In genomic region chr1:23126801-23127200, GRCh38 we compare ENCODE assay signal across 19 cellular contexts. TPM values are rescaled to one million over a fixed set of nuclear protein-coding genes. Genes with fewer than 3 reads are reported as not detected.
DNase-seq lines count a peak whose midpoint lies in the region; ATAC-seq, FAIRE-seq and TF ChIP-seq lines count a peak whose summit lies in the region.
"Had no signal": no experiment of that assay in that cellular context is flagged by ENCODE, and none has a peak within 500 bp of the region (broad histone marks: within the 10 kb centered on the region; RNA-seq: fewer than 3 reads in every experiment).

No MANE protein-coding gene starts in this region.

- ATAC-seq in omental fat pad (ENCODE audit: low FRiP score) (no peak), GM19351 (IDR thresholded peaks at IDR 0.05; ENCODE audit: unreplicated experiment) (no peak)
- ATAC-seq: left lung had no signal

- TF ChIP-seq CTCF in MCF 10A (IDR thresholded peaks at IDR 0.05; ENCODE audit: unreplicated experiment) (no peak), breast epithelium (IDR thresholded peaks at IDR 0.05) (no peak), bronchial epithelial cell (IDR thresholded peaks at IDR 0.05; ENCODE audit: insufficient read depth, low read length, severe bottlenecking) (no peak), omental fat pad (IDR thresholded peaks at IDR 0.05) (no peak)

- peak; percentile 60 for DNase-seq in MCF 10A (ENCODE audit: unreplicated experiment)
- no peak for DNase-seq in breast epithelium (ENCODE audit: low spot score in 2 of 2)
- peak; percentile 97 for DNase-seq in bronchial epithelial cell (ENCODE audit: low read depth)
- peak; percentile 45 for DNase-seq in fibroblast of the conjunctiva (ENCODE audit: low read depth)
- DNase-seq in omental fat pad (ENCODE audit: low spot score), result no peak
- no peak for DNase-seq in NCI-H748 (lab: John Stamatoyannopoulos, UW; ENCODE audit: unreplicated experiment)
- DNase-seq in superior temporal gyrus (ENCODE audit: extremely low spot score), result no peak
- DNase-seq: activated B cell treated with CpG ODN at 0.5 μM for 24 hours; activated naive CD8-positive, alpha-beta T cell treated with anti-CD3 and anti-CD28 coated beads, Interleukin-2, amount 10 ng/mL, durations not matched to agents 7 days and 5 days; erythroblast; Kasumi-1; left lung; NCI-H1417; stimulated activated CD4-positive, alpha-beta T cell treated with anti-CD3 and anti-CD28 coated beads, Interleukin-4, amount 100 ng/mL, for 4 hours had no signal

- POLR2A ChIA-PET in MCF 10A (lab: Yijun Ruan, JAX), result interaction anchor here (0.6 to 11.9 kb wide), 16 partner anchors 8 to 218 kb away, joined by 3 to 137 read pairs (median 4); partner anchors contain the start of genes HNRNPR and LUZP1

- no peaks in the 10 kb centered on the region for H3K9me3 Mint-ChIP-seq in MCF 10A (ENCODE audit: unreplicated experiment)
- H3K9me3 Mint-ChIP-seq: activated B cell treated with CpG ODN at 0.5 μM for 24 hours; activated naive CD8-positive, alpha-beta T cell treated with anti-CD3 and anti-CD28 coated beads, Interleukin-2, amount 10 ng/mL, durations not matched to agents 7 days and 5 days; T-helper 1 cell treated with Interleukin-12 subunit alpha and Interleukin-12 subunit beta and Interleukin-4 antibody, amounts not matched to agents 30 μg/mL and 1 μg/mL, for 36 hours had no signal

- TF ChIP-seq POLR2A in breast epithelium (IDR thresholded peaks at IDR 0.05), result no peak

- peaks cover 3 to 6% of the 10 kb centered on the region in 2 donors for H3K4me1 ChIP-seq in breast epithelium

- FAIRE-seq in bronchial epithelial cell (lab: Jason Lieb, UNC), result no peak

- H3K27ac Mint-ChIP-seq in MCF 10A (ENCODE audit: low read depth, unreplicated experiment), result peak overlapping the region; percentile 33
- H3K27ac Mint-ChIP-seq: activated B cell treated with CpG ODN at 0.5 μM for 24 hours; activated naive CD8-positive, alpha-beta T cell treated with anti-CD3 and anti-CD28 coated beads, Interleukin-2, amount 10 ng/mL, durations not matched to agents 7 days and 5 days; T-helper 1 cell treated with Interleukin-12 subunit alpha and Interleukin-12 subunit beta and Interleukin-4 antibody, amounts not matched to agents 30 μg/mL and 1 μg/mL, for 36 hours had no signal

- H3K27ac ChIP-seq in breast epithelium, result no peak overlapping the region
- H3K27ac ChIP-seq: 22Rv1, C4-2B, left lung, parathyroid adenoma had no signal

- H3K9me3 ChIP-seq in breast epithelium, result no peaks in the 10 kb centered on the region
- H3K9me3 ChIP-seq: left lung had no signal

- H3K27me3 ChIP-seq in breast epithelium (no peaks in the 10 kb centered on the region), bronchial epithelial cell (ENCODE audit: control insufficient read depth, insufficient read depth, low read length) (no peaks in the 10 kb centered on the region)

- H3K36me3 Mint-ChIP-seq in MCF 10A (ENCODE audit: insufficient read depth, unreplicated experiment), result no peaks in the 10 kb centered on the region

- no TSS peak for BruUV-seq in MCF 10A (replicated peaks; lab: Mats Ljungman, UMichigan)

- peak overlapping the region; percentile 43 for H3K4me3 Mint-ChIP-seq in MCF 10A (ENCODE audit: unreplicated experiment)
- H3K4me3 Mint-ChIP-seq: activated B cell treated with CpG ODN at 0.5 μM for 24 hours; activated naive CD8-positive, alpha-beta T cell treated with anti-CD3 and anti-CD28 coated beads, Interleukin-2, amount 10 ng/mL, durations not matched to agents 7 days and 5 days; T-helper 1 cell treated with Interleukin-12 subunit alpha and Interleukin-12 subunit beta and Interleukin-4 antibody, amounts not matched to agents 30 μg/mL and 1 μg/mL, for 36 hours had no signal

- CTCF ChIA-PET in MCF 10A (lab: Yijun Ruan, JAX), result interaction anchor here (1.6 to 1.8 kb wide), 2 partner anchors 27 to 58 kb away, joined by 4 to 5 read pairs; no protein-coding TSS in a partner anchor

- H3K36me3 ChIP-seq in breast epithelium (no peaks in the 10 kb centered on the region), bronchial epithelial cell (ENCODE audit: control insufficient read depth, insufficient read depth, low read length) (no peaks in the 10 kb centered on the region)
- H3K36me3 ChIP-seq: left lung had no signal

- intact Hi-C loops in MCF 10A (cut with micrococcal nuclease), result no loop called here
- intact Hi-C loops in breast epithelium (cut with DNase I; ENCODE audit: low total_unique reads), result loop anchor here (5.0 kb wide), 1 partner anchor 1534 kb away; no protein-coding TSS in a partner anchor

- H3K4me1 Mint-ChIP-seq in MCF 10A (ENCODE audit: insufficient read depth, unreplicated experiment), result peaks cover 37% of the 10 kb centered on the region

- H3K4me3 ChIP-seq in breast epithelium (no peak overlapping the region), bronchial epithelial cell (ENCODE audit: low read depth, low read length) (no peak overlapping the region)
- H3K4me3 ChIP-seq: left lung had no signal

- no peaks in the 10 kb centered on the region for H3K27me3 Mint-ChIP-seq in MCF 10A (ENCODE audit: insufficient read depth, unreplicated experiment)
- H3K27me3 Mint-ChIP-seq: activated B cell treated with CpG ODN at 0.5 μM for 24 hours; activated naive CD8-positive, alpha-beta T cell treated with anti-CD3 and anti-CD28 coated beads, Interleukin-2, amount 10 ng/mL, durations not matched to agents 7 days and 5 days had no signal

RNA-seq across cellular contexts. Expression of gene LUZP1, which starts 41.9 kb away (rescaled TPM):
- total RNA-seq in MCF 10A (2022), result 30.1 and 37.2 TPM in 2 replicates
- 10 to 100 TPM; 21.0 to 26.6 (median 24.6) TPM for total RNA-seq in breast epithelium
- 17.6 and 19.6 TPM in 2 replicates for total RNA-seq in bronchial epithelial cell
- total RNA-seq in omental fat pad, result 10 to 100 TPM; 20.9 to 35.9 (median 31.3) TPM

Comparison
In these comparisons a context has a peak if more than half of its experiments do, and no peak if none do; other contexts are left out.
1. DNase-seq: peak in MCF 10A (single experiment), bronchial epithelial cell (single experiment) and fibroblast of the conjunctiva (single experiment); none in breast epithelium (0 of 2), omental fat pad (single experiment), NCI-H748 (single experiment) and superior temporal gyrus (single experiment).